ENCODE assay signal across 33 cellular contexts in genomic region chr1:195748969-195749368, GRCh38.
"Had no signal": no experiment of that assay in that cellular context is flagged by ENCODE, and none has a peak within 500 bp of the region (broad histone marks: within the 10 kb centered on the region; RNA-seq: fewer than 3 reads in every experiment).

No MANE protein-coding gene starts in this region.

- ATAC-seq: activated CD4-positive, CD25-positive, alpha-beta regulatory T cell treated with anti-CD3 and anti-CD28 coated beads, Interleukin-2, amount 50 U/mL, for 24 hours; activated T-cell treated with anti-CD3 and anti-CD28 coated beads, Interleukin-2, amount 50 U/mL, for 4 hours; activated T-helper 17 cell treated with anti-CD3 and anti-CD28 coated beads, Interleukin-2, amount 50 U/mL, for 72 hours; gastrocnemius medialis; heart left ventricle; T-helper 17 cell had no signal

- H3K27ac Mint-ChIP-seq: activated B cell treated with CpG ODN at 0.5 μM for 24 hours; activated CD4-positive, alpha-beta memory T cell treated with anti-CD3 and anti-CD28 coated beads for 36 hours; activated naive CD8-positive, alpha-beta T cell; activated T-helper 17 cell treated with anti-CD3 and anti-CD28 coated beads, Interleukin-2, amount 50 U/mL, for 72 hours; endodermal cell; T-helper 17 cell; T-helper 2 cell treated with Interferon-gamma antibody and Interleukin-4, amounts not matched to agents 5 μg/mL and 100 μg/mL, for 36 hours had no signal

- FAIRE-seq: astrocyte, colon had no signal

- H3K9me3 Mint-ChIP-seq: activated B cell treated with CpG ODN at 0.5 μM for 24 hours; activated T-helper 17 cell treated with anti-CD3 and anti-CD28 coated beads, Interleukin-2, amount 50 U/mL, for 72 hours; endodermal cell; T-helper 2 cell treated with Interferon-gamma antibody and Interleukin-4, amounts not matched to agents 5 μg/mL and 100 μg/mL, for 36 hours had no signal

- DNase-seq: activated B cell treated with CpG ODN at 0.5 μM for 24 hours; activated CD4-positive, alpha-beta memory T cell treated with anti-CD3 and anti-CD28 coated beads for 36 hours; activated CD4-positive, alpha-beta T cell treated with anti-CD3 and anti-CD28 coated beads for 48 hours; activated CD8-positive, alpha-beta memory T cell treated with anti-CD3 and anti-CD28 coated beads, Interleukin-2, amount 50 U/mL, for 48 hours; activated effector memory CD4-positive, alpha-beta T cell treated with Interleukin-2 at 50 U/mL for 16 hours; activated gamma-delta T cell treated with Interleukin-2 at 50 U/mL for 16 hours; activated naive CD4-positive, alpha-beta T cell treated with anti-CD3 and anti-CD28 coated beads, Interleukin-2, amount 50 U/mL, for 16 hours; activated naive CD4-positive, alpha-beta T cell treated with Interleukin-2 at 50 U/mL for 16 hours; activated T-cell treated with anti-CD3 and anti-CD28 coated beads for 4 hours; activated T-cell treated with anti-CD3 and anti-CD28 coated beads, Interleukin-2, amount 50 U/mL, for 4 hours; amniotic stem cell; anterior cingulate cortex; brain microvascular endothelial cell; caudate nucleus; effector memory CD4-positive, alpha-beta T cell; endodermal cell; erythroblast; esophagus squamous epithelium; foreskin fibroblast; gastrocnemius medialis; glutamatergic neuron; heart left ventricle; hypothalamus; T-helper 1 cell; T-helper 17 cell; T1000; WERI-Rb-1 had no signal

- H3K4me1 Mint-ChIP-seq: activated B cell treated with CpG ODN at 0.5 μM for 24 hours; activated T-helper 17 cell treated with anti-CD3 and anti-CD28 coated beads, Interleukin-2, amount 50 U/mL, for 72 hours; T-helper 17 cell had no signal

- H3K27me3 Mint-ChIP-seq: activated B cell treated with CpG ODN at 0.5 μM for 24 hours; activated CD4-positive, alpha-beta memory T cell treated with anti-CD3 and anti-CD28 coated beads for 36 hours; activated naive CD8-positive, alpha-beta T cell; activated T-helper 17 cell treated with anti-CD3 and anti-CD28 coated beads, Interleukin-2, amount 50 U/mL, for 72 hours; T-helper 17 cell had no signal

- H3K4me3 Mint-ChIP-seq: activated B cell treated with CpG ODN at 0.5 μM for 24 hours; activated CD4-positive, alpha-beta memory T cell treated with anti-CD3 and anti-CD28 coated beads for 36 hours; activated naive CD8-positive, alpha-beta T cell; activated T-cell treated with anti-CD3 and anti-CD28 coated beads, Interleukin-2, amount 50 U/mL, for 4 hours; activated T-helper 17 cell treated with anti-CD3 and anti-CD28 coated beads, Interleukin-2, amount 50 U/mL, for 72 hours; endodermal cell; T-helper 17 cell; T-helper 2 cell treated with Interferon-gamma antibody and Interleukin-4, amounts not matched to agents 5 μg/mL and 100 μg/mL, for 36 hours had no signal

- H3K36me3 Mint-ChIP-seq: activated CD4-positive, alpha-beta memory T cell treated with anti-CD3 and anti-CD28 coated beads for 36 hours; activated naive CD8-positive, alpha-beta T cell had no signal
